ENCODE assay signal across 9 cellular contexts in the genomic region with DNA sequence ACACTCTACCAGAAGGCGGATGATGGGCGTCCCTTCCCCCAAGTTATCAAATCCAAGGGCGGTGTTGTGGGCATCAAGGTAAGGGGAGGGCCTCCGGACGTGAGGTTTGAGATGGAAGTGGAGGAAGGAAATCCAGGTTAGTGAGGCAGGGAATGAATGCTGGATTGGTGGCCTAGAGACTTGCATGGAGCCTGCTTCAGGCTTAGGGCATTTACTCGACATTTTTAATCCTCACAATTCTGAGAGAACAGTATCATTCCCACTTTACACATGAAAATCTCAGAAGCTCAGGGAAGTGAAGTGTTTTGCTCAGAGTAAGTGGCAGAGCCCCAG. TPM values are rescaled to one million over a fixed set of nuclear protein-coding genes. Genes with fewer than 3 reads are reported as not detected.
A peak's percentile ranks its signal among the peaks of the same experiment; 100 is the strongest.
DNase-seq lines count a peak whose midpoint lies in the region; ATAC-seq, FAIRE-seq and TF ChIP-seq lines count a peak whose summit lies in the region.
"Had no signal": no experiment of that assay in that cellular context is flagged by ENCODE, and none has a peak within 500 bp of the region (broad histone marks: within the 10 kb centered on the region; RNA-seq: fewer than 3 reads in every experiment).

No MANE protein-coding gene starts in this region.

- H3K4me2 ChIP-seq in KMS-11 = peak overlapping the region; percentile 75

- intact Hi-C loops in ovary (cut with DNase I) = loop anchor here in 1 of 4 donors (10.0 kb wide), 1 partner anchor 337 kb away; a partner anchor contains a TSS

- H3K4me3 ChIP-seq in AG04450 (ENCODE audit: low read depth, low read length) = peak overlapping the region; percentile 97
- H3K4me3 ChIP-seq in KMS-11 (IDR thresholded peaks at IDR 0.05; ENCODE audit: insufficient read depth, low read depth, low read length) = no peak overlapping the region
- peak overlapping the region; percentile 98 to 100 for H3K4me3 ChIP-seq in cardiac fibroblast (replicated peaks in 1 of 2; ENCODE audit: low read depth in 2 of 2, low read length in 2 of 2)
- H3K4me3 ChIP-seq in muscle layer of colon (ENCODE audit: low read depth in 1 of 2, low read length in 2 of 2) = peak overlapping the region; percentile 76 to 94
- no peak overlapping the region for H3K4me3 ChIP-seq in ovary
- H3K4me3 ChIP-seq in small intestine (ENCODE audit: low read depth in 1 of 2, low read length in 2 of 2) = peak overlapping the region in 1 of 2 donors; percentile 85

- H2AFZ ChIP-seq in KMS-11 (ENCODE audit: low read depth) = no peak overlapping the region

- no peak overlapping the region for H3K9ac ChIP-seq in KMS-11
- H3K9ac ChIP-seq in muscle layer of colon (ENCODE audit: low read length) = peak overlapping the region; percentile 83

- TF ChIP-seq CTCF in AG04450 (IDR thresholded peaks at IDR 0.05; ENCODE audit: low read depth, low read length) (no peak), KMS-11 (conservative IDR thresholded peaks at IDR 0.05; ENCODE audit: low read depth, low read length) (no peak), cardiac fibroblast (IDR thresholded peaks at IDR 0.05; ENCODE audit: low read depth, low read length) (no peak), ovary (IDR thresholded peaks at IDR 0.05) (no peak)

- H3K79me2 ChIP-seq in KMS-11 (ENCODE audit: insufficient read depth, low read depth) = peaks cover 41% of the 10 kb centered on the region

- FAIRE-seq in small intestine (lab: Jason Lieb, UNC) = no peak

- CTCF ChIA-PET in AG04450 (lab: Charles Lee) = no interaction called here

- DNase-seq in AG04450 (ENCODE audit: low read depth, low spot score) (no peak), cardiac fibroblast (ENCODE audit: low read depth in 2 of 2) (no peak), ovary (no peak), HPDE6-E6E7 (ENCODE audit: extremely low spot score) (no peak), small intestine (no peak)
- DNase-seq: central memory CD4-positive, alpha-beta T cell had no signal

- POLR2A ChIA-PET in AG04450 (lab: Yijun Ruan, JAX) = no interaction called here

- H3K27me3 ChIP-seq in AG04450 (ENCODE audit: control insufficient read depth, insufficient read depth, low read length) = no peaks in the 10 kb centered on the region
- no peaks in the 10 kb centered on the region for H3K27me3 ChIP-seq in KMS-11 (ENCODE audit: insufficient read depth, low read depth)
- no peaks in the 10 kb centered on the region for H3K27me3 ChIP-seq in muscle layer of colon (ENCODE audit: control insufficient read depth in 1 of 2, insufficient read depth in 2 of 2, low read length in 2 of 2)
- no peaks in the 10 kb centered on the region for H3K27me3 ChIP-seq in ovary
- no peaks in the 10 kb centered on the region for H3K27me3 ChIP-seq in small intestine (ENCODE audit: control insufficient read depth in 2 of 2, insufficient read depth in 2 of 2, low read length in 2 of 2)

- peaks cover 39% of the 10 kb centered on the region; the same call in 1 of the 2 replicates for H3K36me3 ChIP-seq in KMS-11 (ENCODE audit: insufficient read depth)
- H3K36me3 ChIP-seq in muscle layer of colon (ENCODE audit: insufficient read depth, low read length) = peaks cover 54% of the 10 kb centered on the region
- no peaks in the 10 kb centered on the region for H3K36me3 ChIP-seq in ovary
- peaks cover 19 to 32% of the 10 kb centered on the region in 2 donors for H3K36me3 ChIP-seq in small intestine (ENCODE audit: control insufficient read depth in 2 of 2, insufficient read depth in 2 of 2, low read length in 2 of 2)

- no peak for TF ChIP-seq EP300 in ovary (IDR thresholded peaks at IDR 0.05)

- ATAC-seq in HG03097 (IDR thresholded peaks at IDR 0.05; ENCODE audit: low FRiP score, unreplicated experiment) = no peak

- H3K27ac ChIP-seq in AG04450 (ENCODE audit: low read depth, low read length) = no peak overlapping the region
- peak overlapping the region; percentile 20; the same call in 1 of the 2 replicates for H3K27ac ChIP-seq in KMS-11
- H3K27ac ChIP-seq in muscle layer of colon (ENCODE audit: low read depth, low read length) = peak overlapping the region; percentile 99
- H3K27ac ChIP-seq in ovary = peak overlapping the region in 1 of 2 donors; percentile 99
- H3K27ac ChIP-seq in small intestine (ENCODE audit: low read depth in 1 of 2, low read length in 1 of 2) = peak overlapping the region in 1 of 2 donors; percentile 3

- H3K9me3 ChIP-seq in AG04450 (ENCODE audit: control insufficient read depth, insufficient read depth, low read length) (peaks cover 6% of the 10 kb centered on the region; the same call in 1 of the 2 replicates), muscle layer of colon (ENCODE audit: low read length) (no peaks in the 10 kb centered on the region), ovary (no peaks in the 10 kb centered on the region), small intestine (ENCODE audit: control insufficient read depth, low read depth) (no peaks in the 10 kb centered on the region)

- 52 to 71% (median 56%) methylated on average over 6 of the region's 6 CpGs for WGBS in ovary, 3 donors
- 48 to 67% (median 53%) methylated on average over 6 of the region's 6 CpGs for WGBS in small intestine, 3 donors

- peaks cover 7% of the 10 kb centered on the region; the same call in 1 of the 2 replicates for H4K20me1 ChIP-seq in KMS-11 (ENCODE audit: insufficient read depth)

- TF ChIP-seq POLR2A in ovary (IDR thresholded peaks at IDR 0.05) = no peak

- H3K4me1 ChIP-seq in KMS-11 (ENCODE audit: low read depth, poor library complexity, severe bottlenecking) (peaks cover 34% of the 10 kb centered on the region), muscle layer of colon (ENCODE audit: insufficient read depth, low read length) (peaks cover 52% of the 10 kb centered on the region), ovary (ENCODE audit: insufficient read depth) (peaks cover 21% of the 10 kb centered on the region), small intestine (ENCODE audit: control insufficient read depth in 2 of 2, insufficient read depth in 1 of 2, low read depth in 1 of 2, low read length in 1 of 2) (peaks cover 0 to 6% of the 10 kb centered on the region in 2 donors)

RNA-seq across cellular contexts. Expression of a gene that starts 2.0 kb away (rescaled TPM):
- polyA plus RNA-seq in AG04450 (2011; rRNA removed) (631 and 806 TPM in 2 replicates), ovary (100 to 1,000 TPM; 252 to 522 TPM), small intestine (1,000 to 10,000 TPM in 2 of 3 donors, 100 to 1,000 TPM in 1; 895 to 1,111 (median 1,073) TPM)
- 968 and 1,220 TPM in 2 replicates for polyA minus RNA-seq in AG04450 (2011; rRNA and poly(A)+ RNA removed)
- total RNA-seq in ovary = 1,000 to 10,000 TPM in 1 of 7 donors, 100 to 1,000 TPM in 6; 395 to 1,259 (median 847) TPM

RNA-seq across cellular contexts. Expression of a gene that starts 8.2 kb away (rescaled TPM):
- polyA plus RNA-seq in AG04450 (2011; rRNA removed) (112 and 140 TPM in 2 replicates), ovary (10 to 100 TPM; 13.7 to 58.8 TPM), small intestine (100 to 1,000 TPM; 121 to 145 (median 124) TPM)
- polyA minus RNA-seq in AG04450 (2011; rRNA and poly(A)+ RNA removed) = 325 and 433 TPM in 2 replicates
- total RNA-seq in ovary = 10 to 100 TPM; 21.9 to 55.8 (median 49.1) TPM

RNA-seq across cellular contexts. Expression of a gene that starts 24.2 kb away (rescaled TPM):
- not detected in 2 replicates for polyA plus RNA-seq in AG04450 (2011; rRNA removed)
- polyA minus RNA-seq in AG04450 (2011; rRNA and poly(A)+ RNA removed) = not detected in 2 replicates
- total RNA-seq in ovary = 1 to 10 TPM in 3 of 7 donors, under 1 TPM in 4; 0.23 to 1.5 (median 0.75) TPM
- 1 to 10 TPM in 1 of 2 donors, under 1 TPM in 1; 0.08 to 1.1 TPM for polyA plus RNA-seq in ovary
- polyA plus RNA-seq in small intestine = 1 to 10 TPM in 1 of 3 donors, under 1 TPM in 2; 0.54 to 1.6 (median 0.87) TPM

RNA-seq across cellular contexts. Expression of a gene that starts 28.5 kb away (rescaled TPM):
- polyA plus RNA-seq in AG04450 (2011; rRNA removed) (15.6 and 23.1 TPM in 2 replicates), ovary (100 to 1,000 TPM in 1 of 2 donors, 10 to 100 TPM in 1; 30.2 to 134 TPM), small intestine (100 to 1,000 TPM in 2 of 3 donors, 10 to 100 TPM in 1; 39.6 to 154 (median 132) TPM)
- polyA minus RNA-seq in AG04450 (2011; rRNA and poly(A)+ RNA removed) = 7.0 and 9.8 TPM in 2 replicates
- total RNA-seq in ovary = 10 to 100 TPM; 12.7 to 94.9 (median 63.1) TPM

RNA-seq across cellular contexts. Expression of a gene that starts 36.5 kb away (rescaled TPM):
- polyA plus RNA-seq in AG04450 (2011; rRNA removed) = not detected in 2 replicates
- not detected in 2 replicates for polyA minus RNA-seq in AG04450 (2011; rRNA and poly(A)+ RNA removed)
- under 1 TPM in 1 of 7 donors, not detected in 6; 0.15 TPM for total RNA-seq in ovary
- polyA plus RNA-seq in ovary = not detected
- polyA plus RNA-seq in small intestine = 1 to 10 TPM in 1 of 3 donors, not detected in 2; 1.4 TPM

Comparison
In these comparisons a context has a peak if more than half of its experiments do, and no peak if none do; other contexts are left out.
1. H3K4me3 ChIP-seq: peak in AG04450 (single experiment), cardiac fibroblast (2 of 2) and muscle layer of colon (2 of 2); none in KMS-11 (single experiment) and ovary (single experiment).